Comparison of ENCODE assay signal across 9 cellular contexts in genomic region chr13:101916108-101916757, GRCh38.
DNase-seq lines count a peak whose midpoint lies in the region; ATAC-seq and TF ChIP-seq lines count a peak whose summit lies in the region.
"Had no signal": no experiment of that assay in that cellular context is flagged by ENCODE, and none has a peak within 500 bp of the region (broad histone marks: within the 10 kb centered on the region; RNA-seq: fewer than 3 reads in every experiment).

No MANE protein-coding gene starts in this region.

- peak; percentile 68 to 88 (median 74) for ATAC-seq in right lobe of liver

- TF ChIP-seq CTCF in AG09319 (IDR thresholded peaks at IDR 0.05; ENCODE audit: low read depth, low read length), result peak; percentile 26
- TF ChIP-seq CTCF in dorsolateral prefrontal cortex (IDR thresholded peaks at IDR 0.05 in 54 of 56, conservative IDR thresholded peaks at IDR 0.05 in 2 of 56; ENCODE audit: low read depth in 1 of 56, partially characterized antibody in 56 of 56), result peak in 40 of 56 donors; percentile 9 to 47 (median 26)
- peak in 3 of 4 donors; percentile 32 to 35 (median 33) for TF ChIP-seq CTCF in right lobe of liver (IDR thresholded peaks at IDR 0.05)

- no peaks in the 10 kb centered on the region for H3K36me3 ChIP-seq in HUES6 (ENCODE audit: control insufficient read depth, insufficient read depth, low read length)
- no peaks in the 10 kb centered on the region for H3K36me3 ChIP-seq in right lobe of liver

- H3K4me1 ChIP-seq in HUES6 (ENCODE audit: control insufficient read depth, insufficient read depth, low read length) (peaks cover 18% of the 10 kb centered on the region), right lobe of liver (peaks cover 0 to 15% (median 0%) of the 10 kb centered on the region in 4 donors)

- no peak overlapping the region for H3K9ac ChIP-seq in HUES6 (ENCODE audit: low read length)

- DNase-seq in AG09319 (ENCODE audit: extremely low read depth, low read depth) (no peak), dorsolateral prefrontal cortex (peak in 6 of 10 donors; percentile 51 to 63 (median 60)), right lobe of liver (peak in 2 of 3 donors; percentile 46 to 47), activated gamma-delta T cell (lab: John Stamatoyannopoulos, UW) (no peak), NCI-H128 (lab: John Stamatoyannopoulos, UW; ENCODE audit: unreplicated experiment) (no peak), NOMO-1 treated with DMSO at 0.1 percent for 48 hours (lab: John Stamatoyannopoulos, UW; ENCODE audit: unreplicated experiment) (no peak)
- DNase-seq in activated naive CD4-positive, alpha-beta T cell treated with Interleukin-2 at 50 U/mL for 16 hours, result no peak
- DNase-seq: effector memory CD4-positive, alpha-beta T cell had no signal

- H3K9me3 ChIP-seq in HUES6 (ENCODE audit: control insufficient read depth, insufficient read depth, low read depth, low read length) (no peaks in the 10 kb centered on the region), right lobe of liver (no peaks in the 10 kb centered on the region)

- WGBS in right lobe of liver (ENCODE audit: insufficient coverage, low coverage, low lambda C conversion rate, missing lambda C conversion rate), result 2% methylated on average over 9 of the region's 61 CpGs

- intact Hi-C loops in dorsolateral prefrontal cortex (cut with DNase I), result loop anchor here (10.0 kb wide), 2 partner anchors 761 to 771 kb away; no protein-coding TSS in a partner anchor
- intact Hi-C loops in right lobe of liver (cut with DNase I), result loop anchor here in 1 of 2 donors (10.0 kb wide), 1 partner anchor 131 kb away; no protein-coding TSS in a partner anchor

- no peak overlapping the region for H3K27ac ChIP-seq in HUES6 (ENCODE audit: low read depth, low read length)
- H3K27ac ChIP-seq in dorsolateral prefrontal cortex, result peak overlapping the region in 23 of 59 donors; percentile 11 to 60 (median 39)
- H3K27ac ChIP-seq in right lobe of liver, result no peak overlapping the region

- TF ChIP-seq POLR2A in right lobe of liver (IDR thresholded peaks at IDR 0.05), result no peak

- H3K27me3 ChIP-seq in HUES6 (ENCODE audit: control insufficient read depth, insufficient read depth, low read length), result peaks cover 86% of the 10 kb centered on the region
- peaks cover 0 to 69% (median 25%) of the 10 kb centered on the region in 45 donors for H3K27me3 ChIP-seq in dorsolateral prefrontal cortex
- H3K27me3 ChIP-seq in right lobe of liver, result peaks cover 5 to 18% of the 10 kb centered on the region in 2 donors

- peak overlapping the region; percentile 45 for H3K4me3 ChIP-seq in HUES6 (ENCODE audit: low read depth, low read length)
- H3K4me3 ChIP-seq in dorsolateral prefrontal cortex, result peak overlapping the region; percentile 26 to 71 (median 58)
- peak overlapping the region in 2 of 3 donors; percentile 10 to 26 for H3K4me3 ChIP-seq in right lobe of liver

Comparison
In these comparisons a context has a peak if more than half of its experiments do, and no peak if none do; other contexts are left out.
1. DNase-seq: peak in dorsolateral prefrontal cortex (6 of 10) and right lobe of liver (2 of 3); none in AG09319 (single experiment), activated gamma-delta T cell (single experiment), NCI-H128 (single experiment), activated naive CD4-positive, alpha-beta T cell treated with Interleukin-2 at 50 U/mL for 16 hours (single experiment) and NOMO-1 treated with DMSO at 0.1 percent for 48 hours (single experiment).
2. Peak in every context shown above with its lines, with median percentiles within 50 percentile points of each other: CTCF ChIP-seq and H3K4me3 ChIP-seq.